Comparison of ENCODE assay signal across 14 cellular contexts in the genomic region with DNA sequence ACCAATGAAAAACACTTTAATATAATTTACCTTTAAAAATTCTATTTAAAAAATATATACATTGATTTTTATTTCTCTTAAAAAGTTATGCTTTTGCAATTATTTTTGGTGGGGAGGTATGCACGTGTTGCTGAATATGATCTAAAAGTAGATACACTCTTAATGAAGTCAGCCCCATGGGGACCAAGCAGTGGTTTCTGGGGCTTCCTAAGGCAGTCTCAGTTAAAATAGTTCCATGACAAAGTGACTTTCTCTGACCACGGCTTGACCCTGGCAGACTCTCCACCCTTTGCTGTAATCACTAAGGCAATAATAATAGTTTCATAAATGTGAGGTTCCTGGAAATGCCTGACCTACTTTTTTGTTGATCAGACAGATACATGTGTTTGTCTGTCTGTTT.
A peak's percentile ranks its signal among the peaks of the same experiment; 100 is the strongest.
DNase-seq lines count a peak whose midpoint lies in the region; ATAC-seq and FAIRE-seq lines count a peak whose summit lies in the region.
"Had no signal": no experiment of that assay in that cellular context is flagged by ENCODE, and none has a peak within 500 bp of the region (broad histone marks: within the 10 kb centered on the region; RNA-seq: fewer than 3 reads in every experiment).

No MANE protein-coding gene starts in this region.

- H3K4me3 Mint-ChIP-seq in activated naive CD8-positive, alpha-beta T cell treated with anti-CD3 and anti-CD28 coated beads, Interleukin-2, amount 50 U/mL, for 24 hours, result no peak overlapping the region
- H3K4me3 Mint-ChIP-seq: activated naive CD4-positive, alpha-beta T cell treated with anti-CD3 and anti-CD28 coated beads, Interleukin-2, amount 10 ng/mL, durations not matched to agents 7 days and 5 days had no signal

- H3K9me3 Mint-ChIP-seq in activated naive CD8-positive, alpha-beta T cell treated with anti-CD3 and anti-CD28 coated beads, Interleukin-2, amount 50 U/mL, for 24 hours, result no peaks in the 10 kb centered on the region
- H3K9me3 Mint-ChIP-seq: activated naive CD4-positive, alpha-beta T cell treated with anti-CD3 and anti-CD28 coated beads, Interleukin-2, amount 10 ng/mL, durations not matched to agents 7 days and 5 days had no signal

- H3K27me3 Mint-ChIP-seq in activated naive CD8-positive, alpha-beta T cell treated with anti-CD3 and anti-CD28 coated beads, Interleukin-2, amount 50 U/mL, for 24 hours, result no peaks in the 10 kb centered on the region

- H3K27ac Mint-ChIP-seq in activated naive CD8-positive, alpha-beta T cell treated with anti-CD3 and anti-CD28 coated beads, Interleukin-2, amount 50 U/mL, for 24 hours, result no peak overlapping the region

- H3K36me3 Mint-ChIP-seq in activated naive CD8-positive, alpha-beta T cell treated with anti-CD3 and anti-CD28 coated beads, Interleukin-2, amount 50 U/mL, for 24 hours (ENCODE audit: low read depth), result peaks cover 49% of the 10 kb centered on the region

- ATAC-seq in GM18861 (IDR thresholded peaks at IDR 0.05; ENCODE audit: unreplicated experiment) (peak; percentile 78), HG02938 (IDR thresholded peaks at IDR 0.05; ENCODE audit: unreplicated experiment) (peak; percentile 84), HG03469 (IDR thresholded peaks at IDR 0.05; ENCODE audit: unreplicated experiment) (no peak)
- ATAC-seq in activated naive CD8-positive, alpha-beta T cell treated with anti-CD3 and anti-CD28 coated beads, Interleukin-2, amount 50 U/mL, for 24 hours, result peak; percentile 56
- ATAC-seq: gastrocnemius medialis had no signal

- peak; percentile 22 for DNase-seq in AG20443 (ENCODE audit: low spot score)
- DNase-seq in activated naive CD8-positive, alpha-beta T cell treated with anti-CD3 and anti-CD28 coated beads, Interleukin-2, amount 50 U/mL, for 24 hours, result no peak
- DNase-seq in NOMO-1 treated with DMSO at 0.1 percent for 48 hours (lab: John Stamatoyannopoulos, UW; ENCODE audit: unreplicated experiment), result no peak
- DNase-seq in NCI-H2029 treated with DMSO at 0.1 percent for 48 hours (lab: John Stamatoyannopoulos, UW), result no peak
- DNase-seq in HTR-8/SVneo (ENCODE audit: insufficient read length, low spot score), result no peak
- DNase-seq: activated CD4-positive, CD25-positive, alpha-beta regulatory T cell; activated naive CD4-positive, alpha-beta T cell treated with anti-CD3 and anti-CD28 coated beads, Interleukin-2, amount 10 ng/mL, durations not matched to agents 7 days and 5 days; gastrocnemius medialis; NCI-H345; stimulated activated CD4-positive, alpha-beta T cell treated with anti-CD3 and anti-CD28 coated beads, Interleukin-4, amount 100 ng/mL, for 4 hours had no signal

- no peak for FAIRE-seq in HTR-8/SVneo (lab: Jason Lieb, UNC)
- FAIRE-seq: colon had no signal

- H3K4me1 Mint-ChIP-seq in activated naive CD8-positive, alpha-beta T cell treated with anti-CD3 and anti-CD28 coated beads, Interleukin-2, amount 50 U/mL, for 24 hours, result peaks cover 77% of the 10 kb centered on the region
